In genomic region chr1:167630568-167631385, GRCh38 we compare ENCODE assay signal across 7 cellular contexts. TPM values are rescaled to one million over a fixed set of nuclear protein-coding genes. Genes with fewer than 3 reads are reported as not detected.
A peak's percentile ranks its signal among the peaks of the same experiment; 100 is the strongest.
DNase-seq lines count a peak whose midpoint lies in the region; ATAC-seq and TF ChIP-seq lines count a peak whose summit lies in the region.

No MANE protein-coding gene starts in this region.

- no peaks in the 10 kb centered on the region for H3K27me3 ChIP-seq in OCI-LY1 (ENCODE audit: insufficient read depth, low read length)
- peaks cover 0 to 31% (median 0%) of the 10 kb centered on the region in 45 donors for H3K27me3 ChIP-seq in dorsolateral prefrontal cortex

- H3K4me1 ChIP-seq in OCI-LY1 (ENCODE audit: insufficient read depth, low read length, severe bottlenecking) = peaks cover 82% of the 10 kb centered on the region

- H3K9me2 ChIP-seq in OCI-LY1 (ENCODE audit: low read depth, low read length) = no peaks in the 10 kb centered on the region

- H3K79me2 ChIP-seq in OCI-LY1 (ENCODE audit: insufficient read depth, low read length) = peaks cover 57% of the 10 kb centered on the region

- peak; percentile 42 for TF ChIP-seq POLR2A in GM18951 (IDR thresholded peaks at IDR 0.05; ENCODE audit: extremely low read depth, insufficient read depth, insufficient read length)

- H3K36me3 ChIP-seq in OCI-LY1 (ENCODE audit: insufficient read depth, low read length) = peaks cover 50% of the 10 kb centered on the region

- H2AFZ ChIP-seq in OCI-LY1 (ENCODE audit: low read length) = no peak overlapping the region

- H3K4me2 ChIP-seq in OCI-LY1 (ENCODE audit: low read length) = peak overlapping the region; percentile 86

- DNase-seq in dorsolateral prefrontal cortex (no peak), myocyte (ENCODE audit: low read depth) (peak; percentile 38), AG08395 (ENCODE audit: low spot score) (no peak)

- H3K27ac ChIP-seq in OCI-LY1 (ENCODE audit: low read depth, low read length, poor library complexity, severe bottlenecking) (peak overlapping the region; percentile 99), dorsolateral prefrontal cortex (peak overlapping the region in 54 of 59 donors; percentile 21 to 94 (median 82))

- H4K20me1 ChIP-seq in OCI-LY1 (ENCODE audit: insufficient read depth, low read length) = no peaks in the 10 kb centered on the region

- H3K4me3 ChIP-seq in OCI-LY1 (ENCODE audit: low read depth, low read length, poor library complexity, severe bottlenecking) (peak overlapping the region; percentile 96), dorsolateral prefrontal cortex (peak overlapping the region; percentile 37 to 81 (median 67))

- no peak for ATAC-seq in HG03342 (IDR thresholded peaks at IDR 0.05; ENCODE audit: unreplicated experiment)
- no peak for ATAC-seq in HG02938 (IDR thresholded peaks at IDR 0.05; ENCODE audit: unreplicated experiment)

- H3K9ac ChIP-seq in OCI-LY1 (ENCODE audit: low read length) = peak overlapping the region; percentile 94

- no peaks in the 10 kb centered on the region for H3K9me3 ChIP-seq in OCI-LY1 (ENCODE audit: low read length)

- H3F3A ChIP-seq in OCI-LY1 (ENCODE audit: insufficient read depth, low read length) = peaks cover 4% of the 10 kb centered on the region; the same call in 1 of the 2 replicates

- intact Hi-C loops in dorsolateral prefrontal cortex (cut with DNase I) = no loop called here

- in situ Hi-C loops in GM18951 (cut with MboI; ENCODE audit: low sequenced_read_pairs, unreplicated experiment) = no loop called here

- TF ChIP-seq CTCF in OCI-LY1 (IDR thresholded peaks at IDR 0.05; ENCODE audit: low read length) = no peak
- TF ChIP-seq CTCF in dorsolateral prefrontal cortex (IDR thresholded peaks at IDR 0.05 in 54 of 56, conservative IDR thresholded peaks at IDR 0.05 in 2 of 56; ENCODE audit: low read depth in 1 of 56, partially characterized antibody in 56 of 56) = no peak

RNA-seq across cellular contexts. Expression of gene RCSD1, which starts 0.7 kb away (rescaled TPM):
- total RNA-seq in dorsolateral prefrontal cortex (10 to 100 TPM in 19 of 120 experiments, 1 to 10 TPM in 101; 4.1 to 14.4 (median 8.1) TPM), myocyte (121 and 176 TPM in 2 replicates)
- polyA plus RNA-seq in myocyte (2012) = 30.1 TPM
